Comparison of ENCODE assay signal across 23 cellular contexts in genomic region chrX:79089897-79090584, GRCh38. TPM values are rescaled to one million over a fixed set of nuclear protein-coding genes. Genes with fewer than 3 reads are reported as not detected.
DNase-seq lines count a peak whose midpoint lies in the region; ATAC-seq, FAIRE-seq and TF ChIP-seq lines count a peak whose summit lies in the region.
"Had no signal": no experiment of that assay in that cellular context is flagged by ENCODE, and none has a peak within 500 bp of the region (broad histone marks: within the 10 kb centered on the region; RNA-seq: fewer than 3 reads in every experiment).

No MANE protein-coding gene starts in this region.

- H3K36me3 ChIP-seq in mammary epithelial cell (ENCODE audit: insufficient read depth, low read length) = no peaks in the 10 kb centered on the region
- H3K36me3 ChIP-seq in hepatocyte (replicated peaks; ENCODE audit: insufficient read depth, low read depth) = no peaks in the 10 kb centered on the region
- H3K36me3 ChIP-seq: cardiac muscle cell, heart left ventricle, right atrium auricular region, uterus had no signal

- H3K27me3 Mint-ChIP-seq in T-helper 2 cell treated with Interferon-gamma antibody and Interleukin-4, amounts not matched to agents 5 μg/mL and 100 μg/mL, for 36 hours (ENCODE audit: low read depth) = no peaks in the 10 kb centered on the region
- H3K27me3 Mint-ChIP-seq in activated T-helper 17 cell treated with anti-CD3 and anti-CD28 coated beads, Interleukin-2, amount 50 U/mL, for 72 hours = no peaks in the 10 kb centered on the region
- H3K27me3 Mint-ChIP-seq in naive thymus-derived CD8-positive, alpha-beta T cell = no peaks in the 10 kb centered on the region

- H4K20me1 ChIP-seq in mammary epithelial cell (ENCODE audit: insufficient read depth, low read length) = no peaks in the 10 kb centered on the region
- H4K20me1 ChIP-seq in hepatocyte (ENCODE audit: insufficient read depth, poor library complexity, severe bottlenecking) = no peaks in the 10 kb centered on the region

- intact Hi-C loops in mammary epithelial cell (cut with micrococcal nuclease) = no loop called here

- H3K27me3 ChIP-seq in mammary epithelial cell (ENCODE audit: insufficient read depth, low read length) = no peaks in the 10 kb centered on the region
- no peaks in the 10 kb centered on the region for H3K27me3 ChIP-seq in hepatocyte
- H3K27me3 ChIP-seq: cardiac muscle cell, right atrium auricular region, uterus had no signal

- peak; percentile 70 for FAIRE-seq in GM18507 (lab: Jason Lieb, UNC)

- H3K9me3 ChIP-seq in mammary epithelial cell (replicated peaks; ENCODE audit: insufficient read depth, low read length) = no peaks in the 10 kb centered on the region
- no peaks in the 10 kb centered on the region for H3K9me3 ChIP-seq in hepatocyte (ENCODE audit: low read depth)
- H3K9me3 ChIP-seq: heart left ventricle, right atrium auricular region, uterus had no signal

- H3K4me1 ChIP-seq in mammary epithelial cell (ENCODE audit: insufficient read depth, low read length) (no peaks in the 10 kb centered on the region), hepatocyte (ENCODE audit: insufficient read depth) (no peaks in the 10 kb centered on the region)
- H3K4me1 ChIP-seq: right atrium auricular region, uterus had no signal

- DNase-seq in T-helper 2 cell treated with Interferon-gamma antibody and Interleukin-4, amounts not matched to agents 5 μg/mL and 100 μg/mL, for 36 hours (ENCODE audit: low spot score) = no peak
- no peak for DNase-seq in T-helper 2 cell
- no peak for DNase-seq in GM18507 (ENCODE audit: extremely low spot score, insufficient read length, low read depth)
- no peak for DNase-seq in naive thymus-derived CD8-positive, alpha-beta T cell
- no peak for DNase-seq in mammary epithelial cell
- no peak for DNase-seq in hepatocyte (ENCODE audit: low spot score)
- DNase-seq: 8988T; activated CD4-positive, alpha-beta T cell treated with anti-CD3 and anti-CD28 coated beads, Interleukin-2, amount 50 U/mL, for 4 hours; amniotic stem cell; dermis blood vessel endothelial cell; heart left ventricle; KBM-7; NCI-H2171 treated with DMSO at 0.1 percent for 48 hours; nucleus accumbens; stimulated activated CD4-positive, alpha-beta T cell treated with anti-CD3 and anti-CD28 coated beads, Interleukin-12 subunit alpha, Interleukin-12 subunit beta, amount 100 ng/mL, for 4 hours; uterus had no signal

- H3K4me3 ChIP-seq in mammary epithelial cell (replicated peaks in 1 of 3; ENCODE audit: insufficient read depth in 1 of 3, low read depth in 2 of 3, low read length in 3 of 3) (no peak overlapping the region), hepatocyte (no peak overlapping the region)
- H3K4me3 ChIP-seq: cardiac muscle cell, heart left ventricle, right atrium auricular region, uterus had no signal

- peaks cover 5% of the 10 kb centered on the region for H3K36me3 Mint-ChIP-seq in T-helper 2 cell treated with Interferon-gamma antibody and Interleukin-4, amounts not matched to agents 5 μg/mL and 100 μg/mL, for 36 hours (ENCODE audit: low read depth)
- no peaks in the 10 kb centered on the region for H3K36me3 Mint-ChIP-seq in activated T-helper 17 cell treated with anti-CD3 and anti-CD28 coated beads, Interleukin-2, amount 50 U/mL, for 72 hours (ENCODE audit: low read depth)
- peaks cover 0 to 2% (median 0%) of the 10 kb centered on the region in 3 donors for H3K36me3 Mint-ChIP-seq in naive thymus-derived CD8-positive, alpha-beta T cell

- BruUV-seq in mammary epithelial cell (replicated peaks; lab: Mats Ljungman, UMichigan) = no TSS peak

- H3K27ac Mint-ChIP-seq in T-helper 2 cell treated with Interferon-gamma antibody and Interleukin-4, amounts not matched to agents 5 μg/mL and 100 μg/mL, for 36 hours = peak overlapping the region; percentile 20
- peak overlapping the region; percentile 81 for H3K27ac Mint-ChIP-seq in activated T-helper 17 cell treated with anti-CD3 and anti-CD28 coated beads, Interleukin-2, amount 50 U/mL, for 72 hours
- H3K27ac Mint-ChIP-seq in naive thymus-derived CD8-positive, alpha-beta T cell = peak overlapping the region; percentile 5 to 90 (median 58)
- H3K27ac Mint-ChIP-seq: activated T-helper 2 cell treated with anti-CD3 and anti-CD28 coated beads, Interferon-gamma antibody, Interleukin-2, Interleukin-4, amounts not matched to agents 10 μg/mL and 5 μg/mL and 100 μg/mL, durations not matched to agents 14 hours and 24 hours and 36 hours had no signal

- POLR2A ChIA-PET in naive thymus-derived CD8-positive, alpha-beta T cell (lab: Charles Lee) = interaction anchor here (1.6 kb wide), 1 partner anchor 55 kb away, joined by 6 read pairs; the partner anchor contains the start of gene GPR174

- no peaks in the 10 kb centered on the region for H3K9me3 Mint-ChIP-seq in T-helper 2 cell treated with Interferon-gamma antibody and Interleukin-4, amounts not matched to agents 5 μg/mL and 100 μg/mL, for 36 hours
- H3K9me3 Mint-ChIP-seq in activated T-helper 17 cell treated with anti-CD3 and anti-CD28 coated beads, Interleukin-2, amount 50 U/mL, for 72 hours = peaks cover 4% of the 10 kb centered on the region
- peaks cover 0 to 5% (median 0%) of the 10 kb centered on the region in 9 donors for H3K9me3 Mint-ChIP-seq in naive thymus-derived CD8-positive, alpha-beta T cell
- H3K9me3 Mint-ChIP-seq: activated T-helper 2 cell treated with anti-CD3 and anti-CD28 coated beads, Interferon-gamma antibody, Interleukin-2, Interleukin-4, amounts not matched to agents 10 μg/mL and 5 μg/mL and 100 μg/mL, durations not matched to agents 14 hours and 24 hours and 36 hours had no signal

- H2AFZ ChIP-seq in mammary epithelial cell (ENCODE audit: low read depth, low read length) (no peak overlapping the region), hepatocyte (no peak overlapping the region)

- no peak overlapping the region for H3K27ac ChIP-seq in mammary epithelial cell (ENCODE audit: insufficient read depth, low read depth, low read length)
- no peak overlapping the region for H3K27ac ChIP-seq in hepatocyte
- H3K27ac ChIP-seq: cardiac muscle cell, right atrium auricular region, uterus had no signal

- in situ Hi-C loops in mammary epithelial cell (cut with MboI; ENCODE audit: low sequenced_read_pairs in 2 of 2) = loop anchor here in 1 of 2 donors (25.0 kb wide), 1 partner anchor 528 kb away; no protein-coding TSS in a partner anchor

- dilution Hi-C loops in mammary epithelial cell (cut with HindIII; ENCODE audit: low sequenced_read_pairs) = no loop called here

- H3K4me1 Mint-ChIP-seq in T-helper 2 cell treated with Interferon-gamma antibody and Interleukin-4, amounts not matched to agents 5 μg/mL and 100 μg/mL, for 36 hours (ENCODE audit: low read depth) = peaks cover 20% of the 10 kb centered on the region
- peaks cover 17% of the 10 kb centered on the region for H3K4me1 Mint-ChIP-seq in activated T-helper 17 cell treated with anti-CD3 and anti-CD28 coated beads, Interleukin-2, amount 50 U/mL, for 72 hours
- H3K4me1 Mint-ChIP-seq in naive thymus-derived CD8-positive, alpha-beta T cell = peaks cover 12 to 46% (median 29%) of the 10 kb centered on the region in 4 donors

- no peak overlapping the region for H3K4me2 ChIP-seq in mammary epithelial cell (ENCODE audit: insufficient read depth, low read depth, low read length)
- H3K4me2 ChIP-seq in hepatocyte = no peak overlapping the region

- H3K9me2 ChIP-seq in hepatocyte (replicated peaks; ENCODE audit: insufficient read depth) = no peaks in the 10 kb centered on the region

- no peak for ATAC-seq in activated T-helper 17 cell treated with anti-CD3 and anti-CD28 coated beads, Interleukin-2, amount 50 U/mL, for 72 hours (replicated peaks)
- ATAC-seq in naive thymus-derived CD8-positive, alpha-beta T cell = no peak
- no peak for ATAC-seq in HG02759 (IDR thresholded peaks at IDR 0.05; ENCODE audit: unreplicated experiment)
- ATAC-seq: heart left ventricle, Right ventricle myocardium inferior had no signal

- H3K9ac ChIP-seq in mammary epithelial cell (ENCODE audit: insufficient read depth, low read length) = no peak overlapping the region

- H3K4me3 Mint-ChIP-seq in T-helper 2 cell treated with Interferon-gamma antibody and Interleukin-4, amounts not matched to agents 5 μg/mL and 100 μg/mL, for 36 hours = no peak overlapping the region
- H3K4me3 Mint-ChIP-seq in activated T-helper 17 cell treated with anti-CD3 and anti-CD28 coated beads, Interleukin-2, amount 50 U/mL, for 72 hours = peak overlapping the region; percentile 65
- peak overlapping the region in 2 of 10 donors; percentile 15 to 28 for H3K4me3 Mint-ChIP-seq in naive thymus-derived CD8-positive, alpha-beta T cell

- CTCF ChIA-PET in mammary epithelial cell (lab: Charles Lee; ENCODE audit: low non-redundant PET) = no interaction called here

- no peak for TF ChIP-seq CTCF in mammary epithelial cell (conservative IDR thresholded peaks at IDR 0.05 in 1 of 2, IDR thresholded peaks at IDR 0.05 in 1 of 2; ENCODE audit: extremely low read depth in 1 of 2, insufficient read depth in 1 of 2, low read depth in 1 of 2, low read length in 2 of 2)
- no peak for TF ChIP-seq CTCF in hepatocyte (IDR thresholded peaks at IDR 0.05; ENCODE audit: poor library complexity)

- H3K79me2 ChIP-seq in mammary epithelial cell (ENCODE audit: insufficient read depth, low read length) = no peaks in the 10 kb centered on the region
- H3K79me2 ChIP-seq in hepatocyte = no peaks in the 10 kb centered on the region

RNA-seq across cellular contexts. Expression of gene GPR174, which starts 54.4 kb away (rescaled TPM):
- total RNA-seq in activated T-helper 17 cell treated with anti-CD3 and anti-CD28 coated beads, Interleukin-2, amount 50 U/mL, for 72 hours = 10 to 100 TPM in 1 of 2 donors, 1 to 10 TPM in 1; 8.6 to 21.3 TPM
- total RNA-seq in naive thymus-derived CD8-positive, alpha-beta T cell = 10 to 100 TPM; 43.0 to 47.8 TPM
- 1 to 10 TPM; 5.1 to 8.8 (median 5.5) TPM for polyA plus RNA-seq in naive thymus-derived CD8-positive, alpha-beta T cell
- total RNA-seq in mammary epithelial cell (not detected), hepatocyte (not detected in 2 replicates)
- polyA plus RNA-seq in mammary epithelial cell (not detected), hepatocyte (not detected in 2 replicates)
- polyA minus RNA-seq in mammary epithelial cell = not detected
- total RNA-seq: cardiac muscle cell had no signal
- polyA plus RNA-seq: BJ, cardiac muscle cell had no signal

Comparison
In these comparisons a context has a peak if more than half of its experiments do, and no peak if none do; other contexts are left out.
1. H3K27ac Mint-ChIP-seq: peak in every context shown above with its lines; median percentile 81 in activated T-helper 17 cell treated with anti-CD3 and anti-CD28 coated beads, Interleukin-2, amount 50 U/mL, for 72 hours; 58 in naive thymus-derived CD8-positive, alpha-beta T cell; 20 in T-helper 2 cell treated with Interferon-gamma antibody and Interleukin-4, amounts not matched to agents 5 μg/mL and 100 μg/mL, for 36 hours.